Comparison of ENCODE assay signal across 8 cellular contexts in genomic region chr1:231053493-231054162, GRCh38. TPM values are rescaled to one million over a fixed set of nuclear protein-coding genes. Genes with fewer than 3 reads are reported as not detected.
DNase-seq lines count a peak whose midpoint lies in the region; ATAC-seq and TF ChIP-seq lines count a peak whose summit lies in the region.

No MANE protein-coding gene starts in this region.

- H3K4me2 ChIP-seq in PC-9: no peak overlapping the region

- H3K27ac ChIP-seq in Peyer's patch (peak overlapping the region in 1 of 4 donors; percentile 43), PC-9 (no peak overlapping the region)

- H3K79me2 ChIP-seq in PC-9 (ENCODE audit: low read depth): no peaks in the 10 kb centered on the region

- no peak overlapping the region for H3K4me3 ChIP-seq in Peyer's patch
- H3K4me3 ChIP-seq in PC-9: no peak overlapping the region

- peak; percentile 74 for ATAC-seq in HG02588 (IDR thresholded peaks at IDR 0.05; ENCODE audit: unreplicated experiment)

- TF ChIP-seq POLR2A in Peyer's patch (IDR thresholded peaks at IDR 0.05) (no peak), erythroblast (IDR thresholded peaks at IDR 0.05; ENCODE audit: low read length) (peak; percentile 59)

- POLR2A ChIA-PET in PC-9 (lab: Charles Lee; ENCODE audit: unreplicated experiment): no interaction called here

- no TSS peak for BruUV-seq in PC-9 (replicated peaks; lab: Mats Ljungman, UMichigan)

- TF ChIP-seq CTCF in Peyer's patch (IDR thresholded peaks at IDR 0.05) (no peak), PC-9 (conservative IDR thresholded peaks at IDR 0.05) (no peak)

- H3K9me2 ChIP-seq in PC-9 (ENCODE audit: insufficient read depth): no peaks in the 10 kb centered on the region; the same call in 1 of the 2 replicates

- intact Hi-C loops in PC-9 (cut with micrococcal nuclease; ENCODE audit: unreplicated experiment): no loop called here

- no peaks in the 10 kb centered on the region for H4K20me1 ChIP-seq in PC-9 (ENCODE audit: insufficient read depth)

- H3K27me3 ChIP-seq in Peyer's patch (no peaks in the 10 kb centered on the region), PC-9 (ENCODE audit: insufficient read depth, low read depth) (peaks cover 10% of the 10 kb centered on the region; the same call in 1 of the 2 replicates)

- H2AFZ ChIP-seq in PC-9: no peak overlapping the region

- no peaks in the 10 kb centered on the region for H3F3A ChIP-seq in PC-9 (ENCODE audit: insufficient read depth, low read depth)

- H3K36me3 ChIP-seq in Peyer's patch (no peaks in the 10 kb centered on the region), PC-9 (ENCODE audit: low read depth) (no peaks in the 10 kb centered on the region)

- no peaks in the 10 kb centered on the region for H3K9me3 ChIP-seq in Peyer's patch
- no peaks in the 10 kb centered on the region for H3K9me3 ChIP-seq in PC-9 (ENCODE audit: insufficient read depth, low read depth)

- DNase-seq in NCI-H1694 (lab: John Stamatoyannopoulos, UW) (peak; percentile 18), NCI-H1694 treated with DMSO at 0.1 percent for 48 hours (lab: John Stamatoyannopoulos, UW) (no peak), Peyer's patch (peak in 2 of 3 donors; percentile 30 to 53), erythroblast (lab: John Stamatoyannopoulos, UW) (peak; percentile 92), renal cortical epithelial cell (ENCODE audit: low read depth) (peak; percentile 79), PC-9 (no peak)
- DNase-seq in stimulated activated naive CD4-positive, alpha-beta T cell treated with Interleukin-2 at 50 U/mL for 16 hours (lab: John Stamatoyannopoulos, UW): no peak

- CTCF ChIA-PET in PC-9 (lab: Charles Lee): no interaction called here

- H3K4me1 ChIP-seq in Peyer's patch (peaks cover 0 to 17% (median 4%) of the 10 kb centered on the region in 4 donors), PC-9 (replicated peaks; ENCODE audit: insufficient read depth) (no peaks in the 10 kb centered on the region)

RNA-seq across cellular contexts. Expression of gene FAM89A, which starts 13.6 kb away (rescaled TPM):
- total RNA-seq in Peyer's patch (1 to 10 TPM in 2 of 4 donors, under 1 TPM in 1, not detected in 1; 0.94 to 3.0 (median 1.6) TPM), renal cortical epithelial cell (2.4 and 3.2 TPM in 2 replicates), PC-9 (2021) (0.24 and 0.35 TPM in 2 replicates)

Comparison
In these comparisons a context has a peak if more than half of its experiments do, and no peak if none do; other contexts are left out.
1. DNase-seq: peak in NCI-H1694 (single experiment), Peyer's patch (2 of 3), erythroblast (2 of 2) and renal cortical epithelial cell (single experiment); none in NCI-H1694 treated with DMSO at 0.1 percent for 48 hours (single experiment), stimulated activated naive CD4-positive, alpha-beta T cell treated with Interleukin-2 at 50 U/mL for 16 hours (single experiment) and PC-9 (0 of 2).